18 cellular contexts compared by ENCODE assay signal in genomic region chr4:47972181-47972580, GRCh38. TPM values are rescaled to one million over a fixed set of nuclear protein-coding genes. Genes with fewer than 3 reads are reported as not detected.
A peak's percentile ranks its signal among the peaks of the same experiment; 100 is the strongest.
DNase-seq lines count a peak whose midpoint lies in the region; ATAC-seq and TF ChIP-seq lines count a peak whose summit lies in the region.
"Had no signal": no experiment of that assay in that cellular context is flagged by ENCODE, and none has a peak within 500 bp of the region (broad histone marks: within the 10 kb centered on the region; RNA-seq: fewer than 3 reads in every experiment).

No MANE protein-coding gene starts in this region.

- H3K36me3 Mint-ChIP-seq in memory B cell (no peaks in the 10 kb centered on the region), H9 (ENCODE audit: insufficient read depth in 1 of 3, low read depth in 3 of 3) (no peaks in the 10 kb centered on the region; a peak in 1 of 7 replicates)
- H3K36me3 Mint-ChIP-seq: CD8-positive, alpha-beta T cell had no signal

- H2BK15ac ChIP-seq in H9 (ENCODE audit: low read depth, low read length): no peak overlapping the region

- H3K14ac ChIP-seq in H9 (ENCODE audit: insufficient read depth, low read length): no peak overlapping the region

- H3K27ac ChIP-seq in H9 (ENCODE audit: insufficient read length, low read depth, low read length) (no peak overlapping the region), uterus (no peak overlapping the region)
- H3K27ac ChIP-seq: HL-60 had no signal

- no peak overlapping the region for H2AFZ ChIP-seq in H9 (ENCODE audit: low read length)

- no peak overlapping the region for H3K23ac ChIP-seq in H9 (ENCODE audit: insufficient read length, low read depth, low read length)

- no peak overlapping the region for H3K18ac ChIP-seq in H9 (ENCODE audit: insufficient read length, low read depth, low read length)

- no peak overlapping the region for H4K8ac ChIP-seq in H9 (replicated peaks; ENCODE audit: insufficient read length, low read depth, low read length)

- H3K4me1 Mint-ChIP-seq in memory B cell: peaks cover 7% of the 10 kb centered on the region
- no peaks in the 10 kb centered on the region for H3K4me1 Mint-ChIP-seq in H9

- no peak overlapping the region for H3K4me2 ChIP-seq in H9 (ENCODE audit: insufficient read depth, insufficient read length, low read length)

- no CpG with 5 or more reads among the region's 1 CpG for whole genome bisulfite sequencing in H9 (ENCODE audit: extremely low coverage, insufficient read length, low lambda C conversion rate)

- H3K79me1 ChIP-seq in H9 (ENCODE audit: insufficient read depth, low read depth, low read length, poor library complexity, severe bottlenecking): no peaks in the 10 kb centered on the region

- H2BK20ac ChIP-seq in H9 (ENCODE audit: low read depth, low read length, poor library complexity, severe bottlenecking): no peak overlapping the region

- no peaks in the 10 kb centered on the region for H3K23me2 ChIP-seq in H9 (ENCODE audit: insufficient read length, low read depth, low read length, poor library complexity, severe bottlenecking)

- peak; percentile 97 for ATAC-seq in GM18519 (IDR thresholded peaks at IDR 0.05; ENCODE audit: low FRiP score, unreplicated experiment)
- peak; percentile 95 for ATAC-seq in GM21786 (IDR thresholded peaks at IDR 0.05; ENCODE audit: unreplicated experiment)
- peak; percentile 63 for ATAC-seq in HG03457 (IDR thresholded peaks at IDR 0.05; ENCODE audit: unreplicated experiment)
- peak; percentile 68 for ATAC-seq in memory B cell (ENCODE audit: low read depth)
- no peak for ATAC-seq in HG03571 (IDR thresholded peaks at IDR 0.05; ENCODE audit: unreplicated experiment)
- ATAC-seq: CD8-positive, alpha-beta T cell; effector memory CD8-positive, alpha-beta T cell; left ventricle myocardium superior had no signal

- no peaks in the 10 kb centered on the region for H3K79me2 ChIP-seq in H9 (ENCODE audit: insufficient read depth, low read length)

- no peak overlapping the region for H4K91ac ChIP-seq in H9 (ENCODE audit: insufficient read length, low read depth, low read length)

- no peak overlapping the region for H3K56ac ChIP-seq in H9 (ENCODE audit: insufficient read length, low read depth, low read length)

- DNase-seq in memory B cell (ENCODE audit: low spot score in 2 of 2) (no peak), H9 (no peak), DMS 273 treated with DMSO at 0.1 percent for 48 hours (lab: John Stamatoyannopoulos, UW) (no peak), uterus (no peak)
- DNase-seq: activated CD4-positive, alpha-beta T cell treated with anti-CD3 and anti-CD28 coated beads for 1 hour; CD8-positive, alpha-beta T cell; effector memory CD8-positive, alpha-beta T cell; left ventricle myocardium superior; NCI-H1048; NCI-H69; occipital lobe had no signal

- H3K4me1 ChIP-seq in H9 (ENCODE audit: insufficient read depth, low read length) (no peaks in the 10 kb centered on the region), uterus (no peaks in the 10 kb centered on the region)

- H3K27me3 Mint-ChIP-seq in memory B cell (peaks cover 1% of the 10 kb centered on the region), H9 (ENCODE audit: low read depth) (no peaks in the 10 kb centered on the region)

- no peak overlapping the region for H3K4ac ChIP-seq in H9 (ENCODE audit: low read depth, low read length)

- H3T11ph ChIP-seq in H9 (ENCODE audit: low read length): no peak overlapping the region

- no peak overlapping the region for H3K4me3 Mint-ChIP-seq in memory B cell
- no peak overlapping the region for H3K4me3 Mint-ChIP-seq in H9
- H3K4me3 Mint-ChIP-seq: CD8-positive, alpha-beta T cell; effector memory CD8-positive, alpha-beta T cell; stimulated activated naive CD8-positive, alpha-beta T cell treated with anti-CD3 and anti-CD28 coated beads, Interleukin-15, Interleukin-2, amounts not matched to agents 100 ng/mL and 50 ng/mL, for 24 hours had no signal

- no peak overlapping the region for H2BK12ac ChIP-seq in H9 (ENCODE audit: insufficient read length, low read depth, low read length)

- intact Hi-C loops in uterus (cut with DNase I; ENCODE audit: low total_unique reads): no loop called here

- H3K27me3 ChIP-seq in H9 (ENCODE audit: insufficient read depth, low read length) (no peaks in the 10 kb centered on the region), uterus (no peaks in the 10 kb centered on the region)

- no peak overlapping the region for H4K5ac ChIP-seq in H9 (ENCODE audit: insufficient read length, low read depth, low read length)

- H3K9me3 Mint-ChIP-seq in memory B cell (no peaks in the 10 kb centered on the region), H9 (no peaks in the 10 kb centered on the region)
- H3K9me3 Mint-ChIP-seq: CD8-positive, alpha-beta T cell; effector memory CD8-positive, alpha-beta T cell; stimulated activated naive CD8-positive, alpha-beta T cell treated with anti-CD3 and anti-CD28 coated beads, Interleukin-15, Interleukin-2, amounts not matched to agents 100 ng/mL and 50 ng/mL, for 24 hours had no signal

- no peak for TF ChIP-seq POLR2A in uterus (IDR thresholded peaks at IDR 0.05)

- H3K9me3 ChIP-seq in H9 (ENCODE audit: control insufficient read depth, low read depth, low read length) (no peaks in the 10 kb centered on the region), uterus (no peaks in the 10 kb centered on the region)

- no peak overlapping the region for H3K9ac ChIP-seq in H9 (ENCODE audit: extremely low read depth, insufficient read length, low read length)

- no peak overlapping the region for H2BK120ac ChIP-seq in H9 (ENCODE audit: low read depth, low read length, poor library complexity, severe bottlenecking)

- H3K27ac Mint-ChIP-seq in memory B cell (no peak overlapping the region), H9 (no peak overlapping the region)
- H3K27ac Mint-ChIP-seq: CD8-positive, alpha-beta T cell; effector memory CD8-positive, alpha-beta T cell; stimulated activated naive CD8-positive, alpha-beta T cell treated with anti-CD3 and anti-CD28 coated beads, Interleukin-15, Interleukin-2, amounts not matched to agents 100 ng/mL and 50 ng/mL, for 24 hours had no signal

- TF ChIP-seq CTCF in H9 (conservative IDR thresholded peaks at IDR 0.05): no peak
- no peak for TF ChIP-seq CTCF in uterus (IDR thresholded peaks at IDR 0.05)

- no peak overlapping the region for H2AK5ac ChIP-seq in H9 (ENCODE audit: insufficient read length, low read length)

- no peak overlapping the region for H3K4me3 ChIP-seq in uterus

- H2BK5ac ChIP-seq in H9 (ENCODE audit: insufficient read length, low read length): no peak overlapping the region

- H3K36me3 ChIP-seq in uterus: no peaks in the 10 kb centered on the region

- H4K20me1 ChIP-seq in H9 (ENCODE audit: control insufficient read depth, insufficient read depth, insufficient read length): no peaks in the 10 kb centered on the region

RNA-seq across cellular contexts. Expression of gene CNGA1, which starts 44.3 kb away (rescaled TPM):
- total RNA-seq in H9 (2021) (1.0 and 1.4 TPM in 2 replicates), uterus (1 to 10 TPM in 1 of 4 donors, under 1 TPM in 2, not detected in 1; 0.27 to 4.1 (median 0.55) TPM)
- total RNA-seq: CD8-positive, alpha-beta T cell; glomerular endothelial cell; left ventricle myocardium superior; occipital lobe had no signal

RNA-seq across cellular contexts. Expression of gene NIPAL1, which starts 44.4 kb away (rescaled TPM):
- 13.1 and 16.9 TPM in 2 replicates for total RNA-seq in H9 (2021)
- total RNA-seq in uterus: 1 to 10 TPM in 1 of 4 donors, under 1 TPM in 1, not detected in 2; 0.55 to 1.2 TPM

RNA-seq across cellular contexts. Expression of gene NFXL1, which starts 57.8 kb away (rescaled TPM):
- total RNA-seq in H9 (2021) (33.8 and 35.5 TPM in 2 replicates), uterus (10 to 100 TPM in 3 of 4 donors, 1 to 10 TPM in 1; 5.9 to 24.9 (median 19.6) TPM)
